20 cellular contexts compared by ENCODE assay signal in the genomic region with DNA sequence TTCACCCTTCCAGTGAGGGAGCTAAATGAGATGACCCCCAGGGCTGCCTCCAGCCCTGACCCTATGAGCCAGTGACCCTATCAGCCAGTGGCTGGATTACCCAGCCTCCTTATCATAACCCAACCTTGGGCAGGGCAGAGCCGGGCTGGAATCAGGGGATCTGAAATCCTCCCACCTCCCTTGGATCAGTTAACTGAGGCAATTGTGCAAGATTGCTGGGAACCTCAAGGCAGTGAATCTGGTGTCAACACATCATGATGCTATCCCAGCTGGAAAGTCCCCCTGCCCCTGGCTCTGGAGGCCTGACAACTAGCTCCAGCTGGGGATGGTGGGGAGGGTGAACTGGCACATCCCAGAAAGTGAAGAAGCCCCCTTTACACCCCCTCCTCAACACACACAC. TPM values are rescaled to one million over a fixed set of nuclear protein-coding genes. Genes with fewer than 3 reads are reported as not detected.
DNase-seq lines count a peak whose midpoint lies in the region; ATAC-seq and TF ChIP-seq lines count a peak whose summit lies in the region.
"Had no signal": no experiment of that assay in that cellular context is flagged by ENCODE, and none has a peak within 500 bp of the region (broad histone marks: within the 10 kb centered on the region; RNA-seq: fewer than 3 reads in every experiment).

No MANE protein-coding gene starts in this region.

- H3K27ac ChIP-seq in breast epithelium: peak overlapping the region; percentile 21 to 93
- no peak overlapping the region for H3K27ac ChIP-seq in CD8-positive, alpha-beta T cell (ENCODE audit: low read depth, low read length)
- peak overlapping the region; percentile 45 for H3K27ac ChIP-seq in angular gyrus (ENCODE audit: low read depth, low read length)
- peak overlapping the region in 3 of 4 donors; percentile 75 to 84 (median 82) for H3K27ac ChIP-seq in gastrocnemius medialis

- DNase-seq in breast epithelium (ENCODE audit: low spot score in 2 of 2) (no peak), MCF 10A (ENCODE audit: unreplicated experiment) (no peak), gastrocnemius medialis (no peak), NCI-H1930 (lab: John Stamatoyannopoulos, UW) (no peak), WTC11 (ENCODE audit: low spot score) (no peak), amygdala (lab: John Stamatoyannopoulos, UW) (no peak)
- DNase-seq in CD8-positive, alpha-beta T cell: no peak
- DNase-seq: Calu3, DMS79, NCI-H1105, NCI-H1694, NCI-H510A treated with DMSO at 0.1 percent for 48 hours, NCI-H774, RPMI8226, SIG-M5 had no signal

- peaks cover 17% of the 10 kb centered on the region for H3K4me1 Mint-ChIP-seq in MCF 10A (ENCODE audit: insufficient read depth, unreplicated experiment)
- peaks cover 16% of the 10 kb centered on the region for H3K4me1 Mint-ChIP-seq in CD8-positive, alpha-beta T cell (ENCODE audit: low read depth)
- H3K4me1 Mint-ChIP-seq in WTC11: peaks cover 28% of the 10 kb centered on the region

- peaks cover 4 to 15% of the 10 kb centered on the region in 2 donors for H3K4me1 ChIP-seq in breast epithelium
- H3K4me1 ChIP-seq in CD8-positive, alpha-beta T cell (ENCODE audit: insufficient read depth, low read length): peaks cover 13% of the 10 kb centered on the region
- peaks cover 33 to 52% of the 10 kb centered on the region in 2 donors for H3K4me1 ChIP-seq in gastrocnemius medialis

- no peaks in the 10 kb centered on the region for H3K36me3 ChIP-seq in breast epithelium
- no peaks in the 10 kb centered on the region for H3K36me3 ChIP-seq in CD8-positive, alpha-beta T cell (ENCODE audit: insufficient read depth, low read length)
- no peaks in the 10 kb centered on the region for H3K36me3 ChIP-seq in gastrocnemius medialis

- H3K27ac Mint-ChIP-seq in MCF 10A (ENCODE audit: low read depth, unreplicated experiment): no peak overlapping the region
- H3K27ac Mint-ChIP-seq in CD8-positive, alpha-beta T cell: no peak overlapping the region
- H3K27ac Mint-ChIP-seq in WTC11: no peak overlapping the region
- H3K27ac Mint-ChIP-seq: GM23338 had no signal

- H3K27me3 ChIP-seq in breast epithelium (no peaks in the 10 kb centered on the region), gastrocnemius medialis (no peaks in the 10 kb centered on the region)
- H3K27me3 ChIP-seq in CD8-positive, alpha-beta T cell (ENCODE audit: insufficient read depth, low read length): no peaks in the 10 kb centered on the region

- no peak for TF ChIP-seq POLR2A in breast epithelium (IDR thresholded peaks at IDR 0.05)
- TF ChIP-seq POLR2A in gastrocnemius medialis (IDR thresholded peaks at IDR 0.05): no peak

- H3K27me3 Mint-ChIP-seq in MCF 10A (ENCODE audit: insufficient read depth, unreplicated experiment) (no peaks in the 10 kb centered on the region), WTC11 (ENCODE audit: low read depth) (peaks cover 49% of the 10 kb centered on the region)
- peaks cover 2% of the 10 kb centered on the region for H3K27me3 Mint-ChIP-seq in CD8-positive, alpha-beta T cell (ENCODE audit: low read depth)

- POLR2A ChIA-PET in MCF 10A (lab: Yijun Ruan, JAX): interaction anchor here (0.6 to 1.2 kb wide), 3 partner anchors 36 to 76 kb away, joined by 3 to 10 read pairs (median 3); a partner anchor contains a TSS
- POLR2A ChIA-PET in CD8-positive, alpha-beta T cell (lab: Charles Lee): no interaction called here
- POLR2A ChIA-PET in WTC11 (lab: Charles Lee): no interaction called here

- H3K4me3 ChIP-seq in breast epithelium (no peak overlapping the region), gastrocnemius medialis (no peak overlapping the region)
- H3K4me3 ChIP-seq in CD8-positive, alpha-beta T cell (ENCODE audit: low read depth, low read length): no peak overlapping the region
- H3K4me3 ChIP-seq: GM23338 had no signal

- H3K9me3 ChIP-seq in breast epithelium: no peaks in the 10 kb centered on the region
- H3K9me3 ChIP-seq in CD8-positive, alpha-beta T cell (ENCODE audit: low read length): no peaks in the 10 kb centered on the region
- no peaks in the 10 kb centered on the region for H3K9me3 ChIP-seq in gastrocnemius medialis

- in situ Hi-C loops in gastrocnemius medialis (cut with MboI; ENCODE audit: low sequenced_read_pairs in 4 of 4): no loop called here

- no peak for ATAC-seq in CD8-positive, alpha-beta T cell
- no peak for ATAC-seq in gastrocnemius medialis
- no peak for ATAC-seq in WTC11
- ATAC-seq: GM23338, HCT116 had no signal

- intact Hi-C loops in breast epithelium (cut with DNase I; ENCODE audit: low total_unique reads) (no loop called here), MCF 10A (cut with micrococcal nuclease) (no loop called here), gastrocnemius medialis (cut with DNase I; ENCODE audit: low total_unique reads) (no loop called here)
- intact Hi-C loops in CD8-positive, alpha-beta T cell (cut with DNase I, micrococcal nuclease): no loop called here

- H3K36me3 Mint-ChIP-seq in MCF 10A (ENCODE audit: insufficient read depth, unreplicated experiment) (no peaks in the 10 kb centered on the region), WTC11 (no peaks in the 10 kb centered on the region)
- no peaks in the 10 kb centered on the region for H3K36me3 Mint-ChIP-seq in CD8-positive, alpha-beta T cell

- TF ChIP-seq CTCF in breast epithelium (IDR thresholded peaks at IDR 0.05): no peak
- no peak for TF ChIP-seq CTCF in MCF 10A (IDR thresholded peaks at IDR 0.05; ENCODE audit: unreplicated experiment)
- no peak for TF ChIP-seq CTCF in CD8-positive, alpha-beta T cell (IDR thresholded peaks at IDR 0.05)
- TF ChIP-seq CTCF in gastrocnemius medialis (IDR thresholded peaks at IDR 0.05 in 4 of 5, conservative IDR thresholded peaks at IDR 0.05 in 1 of 5): no peak
- no peak for TF ChIP-seq CTCF in WTC11 (IDR thresholded peaks at IDR 0.05)

- CTCF ChIA-PET in MCF 10A (lab: Yijun Ruan, JAX): interaction anchor here (0.6 to 1.5 kb wide), 8 partner anchors 11 to 658 kb away, joined by 3 to 5 read pairs (median 4); no protein-coding TSS in a partner anchor
- CTCF ChIA-PET in CD8-positive, alpha-beta T cell (lab: Charles Lee): interaction anchor here (1.4 to 4.8 kb wide), 4 partner anchors 11 to 131 kb away, joined by 3 to 21 read pairs (median 12); no protein-coding TSS in a partner anchor
- CTCF ChIA-PET in WTC11 (lab: Charles Lee): interaction anchor here (3.1 kb wide), 1 partner anchor 55 kb away, joined by 11 read pairs; no protein-coding TSS in a partner anchor

- H3K9me3 Mint-ChIP-seq in MCF 10A (ENCODE audit: unreplicated experiment) (no peaks in the 10 kb centered on the region), WTC11 (no peaks in the 10 kb centered on the region)
- H3K9me3 Mint-ChIP-seq in CD8-positive, alpha-beta T cell: no peaks in the 10 kb centered on the region
- H3K9me3 Mint-ChIP-seq: GM23338 had no signal

- no TSS peak for BruUV-seq in MCF 10A (replicated peaks; lab: Mats Ljungman, UMichigan)

- H3K4me3 Mint-ChIP-seq in MCF 10A (ENCODE audit: unreplicated experiment) (no peak overlapping the region), WTC11 (no peak overlapping the region)
- H3K4me3 Mint-ChIP-seq in CD8-positive, alpha-beta T cell: peak overlapping the region; percentile 89
- H3K4me3 Mint-ChIP-seq: GM23338 had no signal

TF ChIP-seq in WTC11, 78 proteins besides CTCF, POLR2A, EP300 and RAD21 (continues in another document):
- no peak for TF ChIP-seq EMX1 (CRISPR knock-in tag; IDR thresholded peaks at IDR 0.05)
- TF ChIP-seq, protein P1, sequence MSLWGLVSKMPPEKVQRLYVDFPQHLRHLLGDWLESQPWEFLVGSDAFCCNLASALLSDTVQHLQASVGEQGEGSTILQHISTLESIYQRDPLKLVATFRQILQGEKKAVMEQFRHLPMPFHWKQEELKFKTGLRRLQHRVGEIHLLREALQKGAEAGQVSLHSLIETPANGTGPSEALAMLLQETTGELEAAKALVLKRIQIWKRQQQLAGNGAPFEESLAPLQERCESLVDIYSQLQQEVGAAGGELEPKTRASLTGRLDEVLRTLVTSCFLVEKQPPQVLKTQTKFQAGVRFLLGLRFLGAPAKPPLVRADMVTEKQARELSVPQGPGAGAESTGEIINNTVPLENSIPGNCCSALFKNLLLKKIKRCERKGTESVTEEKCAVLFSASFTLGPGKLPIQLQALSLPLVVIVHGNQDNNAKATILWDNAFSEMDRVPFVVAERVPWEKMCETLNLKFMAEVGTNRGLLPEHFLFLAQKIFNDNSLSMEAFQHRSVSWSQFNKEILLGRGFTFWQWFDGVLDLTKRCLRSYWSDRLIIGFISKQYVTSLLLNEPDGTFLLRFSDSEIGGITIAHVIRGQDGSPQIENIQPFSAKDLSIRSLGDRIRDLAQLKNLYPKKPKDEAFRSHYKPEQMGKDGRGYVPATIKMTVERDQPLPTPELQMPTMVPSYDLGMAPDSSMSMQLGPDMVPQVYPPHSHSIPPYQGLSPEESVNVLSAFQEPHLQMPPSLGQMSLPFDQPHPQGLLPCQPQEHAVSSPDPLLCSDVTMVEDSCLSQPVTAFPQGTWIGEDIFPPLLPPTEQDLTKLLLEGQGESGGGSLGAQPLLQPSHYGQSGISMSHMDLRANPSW (CRISPR knock-in tag; conservative IDR thresholded peaks at IDR 0.05; ENCODE audit: low read depth): no peak

RNA-seq across cellular contexts. Expression of a gene that starts 6.4 kb away (rescaled TPM):
- total RNA-seq in breast epithelium (10 to 100 TPM in 1 of 3 donors, 1 to 10 TPM in 1, under 1 TPM in 1; 0.48 to 26.2 (median 8.9) TPM), MCF 10A (2022) (22.7 and 41.7 TPM in 2 replicates), gastrocnemius medialis (10 to 100 TPM in 1 of 4 donors, 1 to 10 TPM in 2, under 1 TPM in 1; 0.88 to 10.7 (median 6.0) TPM), WTC11 (2021) (0.50 to 0.69 TPM (median 0.57 TPM) in 3 replicates)
- not detected for total RNA-seq in CD8-positive, alpha-beta T cell
- total RNA-seq: B cell, GM23338 had no signal

RNA-seq across cellular contexts. Expression of a gene that starts 7.8 kb away (rescaled TPM):
- total RNA-seq in breast epithelium (not detected), MCF 10A (2022) (not detected in 2 replicates), gastrocnemius medialis (not detected), WTC11 (2021) (not detected in 3 replicates)
- total RNA-seq in CD8-positive, alpha-beta T cell: not detected
- total RNA-seq: A172, B cell, Calu3, GM23338 had no signal

RNA-seq across cellular contexts. Expression of a gene that starts 29.8 kb away (rescaled TPM):
- total RNA-seq in breast epithelium (10 to 100 TPM; 37.6 to 47.4 (median 42.3) TPM), MCF 10A (2022) (85.4 and 90.7 TPM in 2 replicates), gastrocnemius medialis (100 to 1,000 TPM in 1 of 4 donors, 10 to 100 TPM in 3; 66.2 to 107 (median 92.2) TPM), WTC11 (2021) (42.5 to 43.2 TPM (median 43.2 TPM) in 3 replicates)
- 10 to 100 TPM; 20.3 to 23.4 TPM for total RNA-seq in CD8-positive, alpha-beta T cell

RNA-seq across cellular contexts. Expression of a gene that starts 34.7 kb away (rescaled TPM):
- total RNA-seq in breast epithelium: 1 to 10 TPM; 2.7 to 5.9 (median 4.2) TPM
- total RNA-seq in MCF 10A (2022): 3.6 and 4.1 TPM in 2 replicates
- total RNA-seq in CD8-positive, alpha-beta T cell: not detected
- 1 to 10 TPM in 1 of 4 donors, under 1 TPM in 2, not detected in 1; 0.39 to 1.9 (median 0.47) TPM for total RNA-seq in gastrocnemius medialis
- 3.8 to 4.0 TPM (median 4.0 TPM) in 3 replicates for total RNA-seq in WTC11 (2021)
- total RNA-seq: Calu3 had no signal

RNA-seq across cellular contexts. Expression of a gene that starts 36.0 kb away (rescaled TPM):
- total RNA-seq in breast epithelium (10 to 100 TPM; 17.9 to 80.3 (median 46.8) TPM), MCF 10A (2022) (8.0 and 9.3 TPM in 2 replicates), gastrocnemius medialis (10 to 100 TPM; 12.1 to 23.8 (median 15.9) TPM), WTC11 (2021) (9.0 to 12.3 TPM (median 10.9 TPM) in 3 replicates)
- total RNA-seq in CD8-positive, alpha-beta T cell: under 1 TPM; 0.71 to 0.94 TPM
